Comparison of ENCODE assay signal across 11 cellular contexts in genomic region chr7:85021090-85021704, GRCh38.
DNase-seq lines count a peak whose midpoint lies in the region; ATAC-seq, FAIRE-seq and TF ChIP-seq lines count a peak whose summit lies in the region.
"Had no signal": no experiment of that assay in that cellular context is flagged by ENCODE, and none has a peak within 500 bp of the region (broad histone marks: within the 10 kb centered on the region; RNA-seq: fewer than 3 reads in every experiment).

No MANE protein-coding gene starts in this region.

- WGBS in A549 (ENCODE audit: missing lambda C conversion rate) = 40% methylated on average over 4 of the region's 4 CpGs

- no peak overlapping the region for H3K4me3 ChIP-seq in A549

- no peak for TF ChIP-seq EP300 in A549 (IDR thresholded peaks at IDR 0.05)

- H3K9me3 ChIP-seq in A549 = no peaks in the 10 kb centered on the region

- POLR2A ChIA-PET in A549 (lab: Yijun Ruan, JAX) = no interaction called here

- CTCF ChIA-PET in A549 (lab: Yijun Ruan, JAX) = interaction anchor here (0.6 to 13.4 kb wide), 4 partner anchors 191 to 1608 kb away, joined by 3 to 354 read pairs (median 5); no protein-coding TSS in a partner anchor

- peaks cover 3% of the 10 kb centered on the region; the same call in 1 of the 3 replicates for H3K4me1 ChIP-seq in A549

- H3K27ac ChIP-seq in A549 = no peak overlapping the region

- peak; percentile 87 to 93 for TF ChIP-seq RAD21 in A549 (conservative IDR thresholded peaks at IDR 0.05 in 1 of 2, IDR thresholded peaks at IDR 0.05 in 1 of 2)

- no peak for TF ChIP-seq POLR2A in A549 (IDR thresholded peaks at IDR 0.05; ENCODE audit: low read length)

- FAIRE-seq in A549 (lab: Jason Lieb, UNC) = peak; percentile 84

- ATAC-seq in A549 (peak; percentile 56 to 65; a peak in 2 of 6 replicates), SK-N-SH treated with all-trans-retinoic acid at 6 μM for 48 hours (peak; percentile 31; the same call in 1 of the 3 replicates), GM21825 (IDR thresholded peaks at IDR 0.05; ENCODE audit: unreplicated experiment) (no peak), HG03108 (IDR thresholded peaks at IDR 0.05; ENCODE audit: unreplicated experiment) (no peak)

- no peak overlapping the region for H3K4me2 ChIP-seq in A549

- peak; percentile 1 to 26 for DNase-seq in A549 (ENCODE audit: low read depth in 1 of 2, low spot score in 1 of 2)
- peak; percentile 37 for DNase-seq in HCEC 1CT
- DNase-seq in iris pigment epithelial cell (ENCODE audit: low read depth) = peak; percentile 33
- DNase-seq in NCI-H2196 treated with DMSO at 0.1 percent for 48 hours (lab: John Stamatoyannopoulos, UW; ENCODE audit: unreplicated experiment) = no peak
- DNase-seq in epidermal melanocyte (ENCODE audit: insufficient read length, low spot score) = no peak
- DNase-seq: DMS79, NCI-H187, occipital lobe had no signal

- peak; percentile 84 for TF ChIP-seq CTCF in A549 (IDR thresholded peaks at IDR 0.05)

TF ChIP-seq in A549, 52 proteins besides CTCF, POLR2A, EP300 and RAD21:
- TF ChIP-seq SMC3 (IDR thresholded peaks at IDR 0.05) = peak; percentile 92
- TF ChIP-seq HOXB13 (CRISPR knock-in tag; IDR thresholded peaks at IDR 0.05; ENCODE audit: low read depth) = no peak
- no peak for TF ChIP-seq FOSB (CRISPR knock-in tag; IDR thresholded peaks at IDR 0.05)
- TF ChIP-seq CBX2 (IDR thresholded peaks at IDR 0.05; ENCODE audit: borderline replicate concordance, low read depth) = no peak

TF ChIP-seq in SK-N-SH treated with all-trans-retinoic acid at 6 μM for 48 hours, 23 proteins besides CTCF, POLR2A, EP300 and RAD21:
- TF ChIP-seq ZFP3 (CRISPR knock-in tag; IDR thresholded peaks at IDR 0.05) (no peak), ISL1 (CRISPR knock-in tag; IDR thresholded peaks at IDR 0.05) (no peak), CREB5 (CRISPR knock-in tag; IDR thresholded peaks at IDR 0.05; ENCODE audit: low read depth) (no peak), ESRRG (CRISPR knock-in tag; IDR thresholded peaks at IDR 0.05) (no peak), BACH2 (CRISPR knock-in tag; IDR thresholded peaks at IDR 0.05; ENCODE audit: borderline replicate concordance) (no peak), ZNF70 (CRISPR knock-in tag; IDR thresholded peaks at IDR 0.05) (no peak), GLIS3 (CRISPR knock-in tag; IDR thresholded peaks at IDR 0.05) (no peak)

Comparison
In these comparisons a context has a peak if more than half of its experiments do, and no peak if none do; other contexts are left out.
1. ATAC-seq: peak in A549 (2 of 2) and SK-N-SH treated with all-trans-retinoic acid at 6 μM for 48 hours (single experiment); none in GM21825 (single experiment) and HG03108 (single experiment).
2. DNase-seq: peak in A549 (2 of 2), HCEC 1CT (single experiment) and iris pigment epithelial cell (single experiment); none in NCI-H2196 treated with DMSO at 0.1 percent for 48 hours (single experiment) and epidermal melanocyte (single experiment).